ENCODE assay signal across 8 cellular contexts in the genomic region with DNA sequence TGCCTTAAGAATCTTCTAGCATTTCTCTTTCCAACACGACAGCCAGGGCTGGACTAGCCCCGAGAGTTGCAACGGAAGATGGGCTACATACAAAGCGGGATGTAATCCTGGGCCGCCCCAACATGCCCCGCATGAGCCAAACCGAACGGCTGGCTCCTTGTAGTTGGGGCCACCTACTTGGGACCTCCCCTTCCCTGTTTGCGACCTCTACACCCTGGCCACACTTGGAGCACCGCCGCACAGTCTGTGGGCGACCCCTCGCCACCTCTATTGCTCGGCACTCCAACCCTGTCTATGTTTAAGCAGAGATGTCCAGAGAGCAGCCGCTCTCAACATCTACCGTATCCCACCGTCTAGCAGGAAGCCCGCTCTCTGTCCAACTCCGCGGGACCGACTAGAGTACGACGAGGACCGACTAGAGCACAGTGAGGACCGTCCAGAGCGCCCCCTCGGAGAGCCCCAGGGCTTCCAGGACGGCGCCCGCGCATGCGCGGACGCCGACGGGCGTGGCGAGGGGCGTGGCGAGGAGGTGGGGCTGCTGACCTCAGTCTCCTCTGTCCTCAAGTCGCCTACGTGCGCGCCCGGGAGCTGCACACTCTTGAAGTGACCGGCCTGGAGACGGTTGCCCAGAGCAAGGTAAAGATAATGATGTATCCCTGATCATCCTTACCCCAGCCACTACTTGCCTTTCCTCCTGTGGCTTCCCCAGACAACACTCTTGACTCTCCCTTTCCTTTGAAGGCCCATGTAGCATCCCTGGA. TPM values are rescaled to one million over a fixed set of nuclear protein-coding genes. Genes with fewer than 3 reads are reported as not detected.
DNase-seq lines count a peak whose midpoint lies in the region; ATAC-seq lines count a peak whose summit lies in the region.

No MANE protein-coding gene starts in this region.

- DNase-seq in 8988T, result peak; percentile 98
- DNase-seq in NCI-H446 treated with DMSO at 0.1 percent for 48 hours (lab: John Stamatoyannopoulos, UW), result peak; percentile 85
- peak; percentile 91 to 92 for DNase-seq in activated CD4-positive, alpha-beta T cell treated with anti-CD3 and anti-CD28 coated beads, Interleukin-2, amount 50 U/mL, for 48 hours
- DNase-seq in ecto neural progenitor cell (ENCODE audit: low spot score), result peak; percentile 87
- DNase-seq in lung microvascular endothelial cell (ENCODE audit: low read depth in 2 of 2), result peak; percentile 78 to 88
- DNase-seq in stimulated activated CD8-positive, alpha-beta memory T cell treated with anti-CD3 and anti-CD28 coated beads, Interleukin-12 subunit alpha, Interleukin-12 subunit beta, amount 100 ng/mL, for 1 hour (ENCODE audit: low read depth), result peak; percentile 64

- ATAC-seq in GM18498 (IDR thresholded peaks at IDR 0.05; ENCODE audit: unreplicated experiment) (peak; percentile 95), HG02973 (IDR thresholded peaks at IDR 0.05; ENCODE audit: unreplicated experiment) (peak; percentile 87)

RNA-seq across cellular contexts. Expression of a gene that starts 32.3 kb away (rescaled TPM):
- 26.4 and 94.2 TPM in 2 replicates for total RNA-seq in lung microvascular endothelial cell

RNA-seq across cellular contexts. Expression of a gene that starts 44.0 kb away (rescaled TPM):
- 1,818 and 2,739 TPM in 2 replicates for total RNA-seq in lung microvascular endothelial cell

Comparison
In these comparisons a context has a peak if more than half of its experiments do, and no peak if none do; other contexts are left out.
1. Peak in every context shown above with its lines: DNase-seq and ATAC-seq.